Comparison of ENCODE assay signal across 1 cellular context in the genomic region with DNA sequence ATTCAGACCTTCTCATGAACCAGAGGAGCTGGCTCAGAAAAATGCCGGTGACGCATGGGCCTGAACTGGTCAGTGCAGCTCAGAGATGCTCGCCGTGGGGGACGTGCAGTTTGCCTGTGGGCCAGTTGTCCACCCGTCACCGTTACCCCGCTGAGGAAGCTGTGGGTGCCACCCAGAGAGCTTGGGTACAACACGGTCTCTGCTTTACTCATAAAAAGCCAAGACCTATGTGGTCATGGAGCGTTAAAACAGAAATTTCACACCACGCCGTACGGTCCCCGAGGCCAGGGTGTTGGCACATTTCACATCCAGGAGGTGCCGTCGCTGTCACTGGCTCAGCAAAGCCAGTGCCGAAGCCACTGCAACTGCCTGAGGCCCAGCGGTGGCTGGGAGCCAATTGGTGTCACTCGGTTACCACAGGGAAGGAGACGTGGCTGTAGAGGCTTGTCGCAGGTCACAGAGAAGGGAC.
TF ChIP-seq lines count a peak whose summit lies in the region.

No MANE protein-coding gene starts in this region.

TF ChIP-seq in SK-N-SH, 30 proteins besides CTCF, POLR2A, EP300 and RAD21 (continued from another document):
- TF ChIP-seq, protein P1, sequence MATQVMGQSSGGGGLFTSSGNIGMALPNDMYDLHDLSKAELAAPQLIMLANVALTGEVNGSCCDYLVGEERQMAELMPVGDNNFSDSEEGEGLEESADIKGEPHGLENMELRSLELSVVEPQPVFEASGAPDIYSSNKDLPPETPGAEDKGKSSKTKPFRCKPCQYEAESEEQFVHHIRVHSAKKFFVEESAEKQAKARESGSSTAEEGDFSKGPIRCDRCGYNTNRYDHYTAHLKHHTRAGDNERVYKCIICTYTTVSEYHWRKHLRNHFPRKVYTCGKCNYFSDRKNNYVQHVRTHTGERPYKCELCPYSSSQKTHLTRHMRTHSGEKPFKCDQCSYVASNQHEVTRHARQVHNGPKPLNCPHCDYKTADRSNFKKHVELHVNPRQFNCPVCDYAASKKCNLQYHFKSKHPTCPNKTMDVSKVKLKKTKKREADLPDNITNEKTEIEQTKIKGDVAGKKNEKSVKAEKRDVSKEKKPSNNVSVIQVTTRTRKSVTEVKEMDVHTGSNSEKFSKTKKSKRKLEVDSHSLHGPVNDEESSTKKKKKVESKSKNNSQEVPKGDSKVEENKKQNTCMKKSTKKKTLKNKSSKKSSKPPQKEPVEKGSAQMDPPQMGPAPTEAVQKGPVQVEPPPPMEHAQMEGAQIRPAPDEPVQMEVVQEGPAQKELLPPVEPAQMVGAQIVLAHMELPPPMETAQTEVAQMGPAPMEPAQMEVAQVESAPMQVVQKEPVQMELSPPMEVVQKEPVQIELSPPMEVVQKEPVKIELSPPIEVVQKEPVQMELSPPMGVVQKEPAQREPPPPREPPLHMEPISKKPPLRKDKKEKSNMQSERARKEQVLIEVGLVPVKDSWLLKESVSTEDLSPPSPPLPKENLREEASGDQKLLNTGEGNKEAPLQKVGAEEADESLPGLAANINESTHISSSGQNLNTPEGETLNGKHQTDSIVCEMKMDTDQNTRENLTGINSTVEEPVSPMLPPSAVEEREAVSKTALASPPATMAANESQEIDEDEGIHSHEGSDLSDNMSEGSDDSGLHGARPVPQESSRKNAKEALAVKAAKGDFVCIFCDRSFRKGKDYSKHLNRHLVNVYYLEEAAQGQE (IDR thresholded peaks at IDR 0.05; ENCODE audit: low read depth, low read length), result no peak
- TF ChIP-seq RFX5 (IDR thresholded peaks at IDR 0.05; ENCODE audit: low read length), result no peak
- TF ChIP-seq EZH2phosphoT487 (IDR thresholded peaks at IDR 0.05; ENCODE audit: borderline replicate concordance, low read depth), result no peak
- TF ChIP-seq FOXJ3 (CRISPR knock-in tag; IDR thresholded peaks at IDR 0.05), result no peak
- no peak for TF ChIP-seq FOSL2 (IDR thresholded peaks at IDR 0.05; ENCODE audit: borderline replicate concordance, low read depth)
- TF ChIP-seq MXI1 (IDR thresholded peaks at IDR 0.05; ENCODE audit: low read depth, low read length), result no peak
- no peak for TF ChIP-seq TCF12 (IDR thresholded peaks at IDR 0.05)
- no peak for TF ChIP-seq TAF1 (IDR thresholded peaks at IDR 0.05; ENCODE audit: borderline replicate concordance, low read depth, low read length)
- TF ChIP-seq PBX3 (IDR thresholded peaks at IDR 0.05), result no peak
- no peak for TF ChIP-seq RCOR1 (IDR thresholded peaks at IDR 0.05; ENCODE audit: low read length)
- TF ChIP-seq, protein P2, sequence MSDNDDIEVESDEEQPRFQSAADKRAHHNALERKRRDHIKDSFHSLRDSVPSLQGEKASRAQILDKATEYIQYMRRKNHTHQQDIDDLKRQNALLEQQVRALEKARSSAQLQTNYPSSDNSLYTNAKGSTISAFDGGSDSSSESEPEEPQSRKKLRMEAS (IDR thresholded peaks at IDR 0.05; ENCODE audit: low read depth), result no peak
- TF ChIP-seq YY1 (IDR thresholded peaks at IDR 0.05; ENCODE audit: low read depth), result no peak
- TF ChIP-seq FOXM1 (IDR thresholded peaks at IDR 0.05; ENCODE audit: low read depth), result no peak
- no peak for TF ChIP-seq USF2 (IDR thresholded peaks at IDR 0.05; ENCODE audit: borderline replicate concordance, low read depth, low read length)
- TF ChIP-seq ELF1 (IDR thresholded peaks at IDR 0.05), result no peak
- TF ChIP-seq ZBTB33 (IDR thresholded peaks at IDR 0.05; ENCODE audit: borderline replicate concordance, low read depth), result no peak
- TF ChIP-seq CHD2 (IDR thresholded peaks at IDR 0.05; ENCODE audit: low read length, partially characterized antibody), result no peak
- no peak for TF ChIP-seq SMC3 (IDR thresholded peaks at IDR 0.05; ENCODE audit: low read depth, low read length)
